ENCODE assay signal across 17 cellular contexts in the genomic region with DNA sequence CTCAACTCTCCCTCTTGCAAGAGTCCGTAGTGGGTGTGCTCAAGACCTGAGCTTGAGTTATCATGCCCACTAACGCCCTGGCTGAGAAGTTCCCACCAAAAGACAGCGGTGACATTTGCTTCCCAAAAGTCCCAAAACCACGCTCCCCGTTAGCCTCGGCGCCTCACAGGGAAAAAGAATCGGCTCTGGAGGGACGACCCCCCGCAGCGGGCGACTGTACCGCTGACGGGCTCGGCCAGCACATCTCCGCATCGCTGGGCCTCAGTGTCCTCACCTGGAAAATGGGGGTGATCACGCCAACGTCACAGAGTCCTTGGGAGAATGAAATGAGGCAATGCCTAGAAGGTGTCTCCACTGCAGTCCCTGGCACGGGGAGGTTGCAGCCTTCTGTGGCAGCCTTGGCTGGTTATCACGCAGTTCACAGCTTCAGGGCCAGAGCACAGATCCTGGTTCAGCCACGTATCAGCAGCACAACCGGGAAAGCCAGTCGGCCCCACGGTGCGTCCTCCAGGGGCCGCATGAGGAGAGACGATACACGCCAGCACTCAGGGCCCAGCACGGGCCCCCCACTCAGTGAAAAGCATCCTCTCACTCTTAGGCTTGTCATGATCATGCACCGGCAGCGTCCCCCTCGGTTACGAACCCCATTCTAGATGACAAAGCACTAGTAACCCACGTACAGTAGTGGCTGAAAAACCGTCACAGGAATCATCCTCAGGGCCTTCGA. TPM values are rescaled to one million over a fixed set of nuclear protein-coding genes. Genes with fewer than 3 reads are reported as not detected.
DNase-seq lines count a peak whose midpoint lies in the region; ATAC-seq and TF ChIP-seq lines count a peak whose summit lies in the region.
"Had no signal": no experiment of that assay in that cellular context is flagged by ENCODE, and none has a peak within 500 bp of the region (broad histone marks: within the 10 kb centered on the region; RNA-seq: fewer than 3 reads in every experiment).

No MANE protein-coding gene starts in this region.

- 96 to 97% methylated on average over 31 to 37 of the region's 37 CpGs for WGBS in endodermal cell (ENCODE audit: insufficient coverage in 1 of 2, insufficient read length in 1 of 2), 2 experiments

- no peak overlapping the region for H3K4me3 Mint-ChIP-seq in endodermal cell
- peak overlapping the region; percentile 54 for H3K4me3 Mint-ChIP-seq in neural crest cell
- no peak overlapping the region for H3K4me3 Mint-ChIP-seq in CD4-positive, alpha-beta memory T cell
- no peak overlapping the region for H3K4me3 Mint-ChIP-seq in chondrocyte (ENCODE audit: unreplicated experiment)
- H3K4me3 Mint-ChIP-seq: CD8-positive, alpha-beta T cell had no signal

- H3K36me3 Mint-ChIP-seq in endodermal cell (ENCODE audit: low read depth), result peaks cover 28% of the 10 kb centered on the region
- H3K36me3 Mint-ChIP-seq in neural crest cell (ENCODE audit: low read depth), result peaks cover 3% of the 10 kb centered on the region
- no peaks in the 10 kb centered on the region for H3K36me3 Mint-ChIP-seq in CD4-positive, alpha-beta memory T cell
- H3K36me3 Mint-ChIP-seq in chondrocyte (ENCODE audit: low read depth), result no peaks in the 10 kb centered on the region
- H3K36me3 Mint-ChIP-seq: CD8-positive, alpha-beta T cell had no signal

- TF ChIP-seq CTCF in endodermal cell (conservative IDR thresholded peaks at IDR 0.05) (no peak), neural crest cell (conservative IDR thresholded peaks at IDR 0.05) (no peak), chondrocyte (IDR thresholded peaks at IDR 0.05) (no peak), colonic mucosa (IDR thresholded peaks at IDR 0.05) (no peak)

- H3K4me1 ChIP-seq in HUES6 (ENCODE audit: control insufficient read depth, insufficient read depth, low read length), result peaks cover 27% of the 10 kb centered on the region
- peaks cover 13% of the 10 kb centered on the region for H3K4me1 ChIP-seq in endodermal cell (ENCODE audit: control insufficient read depth, insufficient read depth, low read length)
- H3K4me1 ChIP-seq in CD4-positive, alpha-beta memory T cell (ENCODE audit: insufficient read depth, low read length), result peaks cover under 1% of the 10 kb centered on the region
- H3K4me1 ChIP-seq in colonic mucosa, result no peaks in the 10 kb centered on the region

- H3K4me3 ChIP-seq in HUES6 (ENCODE audit: low read depth, low read length) (no peak overlapping the region), endodermal cell (ENCODE audit: low read length) (no peak overlapping the region), colonic mucosa (no peak overlapping the region)
- no peak overlapping the region for H3K4me3 ChIP-seq in CD4-positive, alpha-beta memory T cell (ENCODE audit: low read length in 2 of 2)
- H3K4me3 ChIP-seq: MG63 had no signal

- no peaks in the 10 kb centered on the region for H3K9me3 ChIP-seq in HUES6 (ENCODE audit: control insufficient read depth, insufficient read depth, low read depth, low read length)
- H3K9me3 ChIP-seq in endodermal cell (ENCODE audit: control insufficient read depth, low read length), result no peaks in the 10 kb centered on the region
- no peaks in the 10 kb centered on the region for H3K9me3 ChIP-seq in CD4-positive, alpha-beta memory T cell (ENCODE audit: control insufficient read depth in 1 of 2, low read length in 2 of 2)
- no peaks in the 10 kb centered on the region for H3K9me3 ChIP-seq in colonic mucosa
- H3K9me3 ChIP-seq: MG63 had no signal

- CTCF ChIA-PET in CD4-positive, alpha-beta memory T cell (lab: Charles Lee; ENCODE audit: partially characterized antibody), result no interaction called here

- no peak for ATAC-seq in HG02610 (IDR thresholded peaks at IDR 0.05; ENCODE audit: unreplicated experiment)
- ATAC-seq: CD8-positive, alpha-beta T cell had no signal

- H3K9me3 Mint-ChIP-seq in endodermal cell (no peaks in the 10 kb centered on the region), neural crest cell (no peaks in the 10 kb centered on the region), chondrocyte (ENCODE audit: low read depth) (no peaks in the 10 kb centered on the region)
- peaks cover 0 to 2% (median 0%) of the 10 kb centered on the region in 8 donors for H3K9me3 Mint-ChIP-seq in CD4-positive, alpha-beta memory T cell
- H3K9me3 Mint-ChIP-seq: CD8-positive, alpha-beta T cell had no signal

- peaks cover 11% of the 10 kb centered on the region for H3K36me3 ChIP-seq in HUES6 (ENCODE audit: control insufficient read depth, insufficient read depth, low read length)
- H3K36me3 ChIP-seq in endodermal cell (ENCODE audit: control insufficient read depth, insufficient read depth, low read length), result peaks cover 29% of the 10 kb centered on the region
- H3K36me3 ChIP-seq in CD4-positive, alpha-beta memory T cell (ENCODE audit: insufficient read depth, low read length), result no peaks in the 10 kb centered on the region
- H3K36me3 ChIP-seq in colonic mucosa, result no peaks in the 10 kb centered on the region

- DNase-seq in endodermal cell (peak; percentile 51), neural crest cell (ENCODE audit: low read depth, low spot score) (no peak), chondrocyte (ENCODE audit: low spot score) (no peak), colonic mucosa (no peak)
- no peak for DNase-seq in CD4-positive, alpha-beta memory T cell
- DNase-seq: CD8-positive, alpha-beta T cell; GDM1; H7; MG63; NCI-H1417; NCI-H1694 treated with DMSO at 0.1 percent for 48 hours; NCI-H446 treated with DMSO at 0.1 percent for 48 hours; NCI-H526 treated with DMSO at 0.1 percent for 48 hours; OCI-M1; SHP77 had no signal

- intact Hi-C loops in CD4-positive, alpha-beta memory T cell (cut with micrococcal nuclease), result no loop called here
- intact Hi-C loops in colonic mucosa (cut with DNase I), result no loop called here

- peaks cover 28% of the 10 kb centered on the region for H3K4me1 Mint-ChIP-seq in endodermal cell
- H3K4me1 Mint-ChIP-seq in neural crest cell, result peaks cover 47% of the 10 kb centered on the region
- H3K4me1 Mint-ChIP-seq in CD4-positive, alpha-beta memory T cell, result no peaks in the 10 kb centered on the region
- H3K4me1 Mint-ChIP-seq in chondrocyte (ENCODE audit: low read depth), result peaks cover 43% of the 10 kb centered on the region

- no peaks in the 10 kb centered on the region for H3K27me3 Mint-ChIP-seq in endodermal cell (ENCODE audit: insufficient read depth)
- H3K27me3 Mint-ChIP-seq in neural crest cell (ENCODE audit: low read depth), result no peaks in the 10 kb centered on the region
- H3K27me3 Mint-ChIP-seq in CD4-positive, alpha-beta memory T cell, result peaks cover 10 to 11% of the 10 kb centered on the region in 2 donors
- H3K27me3 Mint-ChIP-seq in chondrocyte (ENCODE audit: low read depth), result no peaks in the 10 kb centered on the region

- H3K27ac Mint-ChIP-seq in endodermal cell (peak overlapping the region; percentile 75), neural crest cell (ENCODE audit: unreplicated experiment) (no peak overlapping the region), chondrocyte (ENCODE audit: unreplicated experiment) (no peak overlapping the region)
- no peak overlapping the region for H3K27ac Mint-ChIP-seq in CD4-positive, alpha-beta memory T cell
- H3K27ac Mint-ChIP-seq: CD8-positive, alpha-beta T cell had no signal

- no peaks in the 10 kb centered on the region for H3K27me3 ChIP-seq in HUES6 (ENCODE audit: control insufficient read depth, insufficient read depth, low read length)
- H3K27me3 ChIP-seq in endodermal cell (ENCODE audit: control insufficient read depth, insufficient read depth, low read length, poor library complexity, severe bottlenecking), result no peaks in the 10 kb centered on the region
- H3K27me3 ChIP-seq in CD4-positive, alpha-beta memory T cell (ENCODE audit: insufficient read depth, low read length), result peaks cover 9% of the 10 kb centered on the region
- H3K27me3 ChIP-seq in colonic mucosa, result no peaks in the 10 kb centered on the region
- H3K27me3 ChIP-seq: MG63 had no signal

- H3K9ac ChIP-seq in HUES6 (ENCODE audit: low read length) (peak overlapping the region; percentile 1), endodermal cell (ENCODE audit: extremely low read depth, low read length, poor library complexity, severe bottlenecking) (no peak overlapping the region), colonic mucosa (ENCODE audit: low read depth in 2 of 2, low read length in 2 of 2) (no peak overlapping the region)

- 0 out of 2 replicates have a peak overlapping the region, but pooled peaks have one; percentile 58 for H3K27ac ChIP-seq in HUES6 (ENCODE audit: low read depth, low read length)
- no peak overlapping the region for H3K27ac ChIP-seq in endodermal cell (ENCODE audit: low read depth, low read length)
- H3K27ac ChIP-seq in CD4-positive, alpha-beta memory T cell (ENCODE audit: low read depth, low read length), result no peak overlapping the region
- H3K27ac ChIP-seq in colonic mucosa, result no peak overlapping the region

- POLR2A ChIA-PET in CD4-positive, alpha-beta memory T cell (lab: Charles Lee; ENCODE audit: partially characterized antibody), result no interaction called here

RNA-seq across cellular contexts. Expression of a gene that starts 32.9 kb away (rescaled TPM):
- total RNA-seq in endodermal cell (100 to 1,000 TPM; 124 to 201 TPM), neural crest cell (75.9 and 76.4 TPM in 2 replicates), chondrocyte (85.2 to 93.6 TPM (median 86.4 TPM) in 3 replicates), colonic mucosa (10 to 100 TPM in 1 of 2 donors, 1 to 10 TPM in 1; 2.6 to 16.3 TPM)
- polyA plus RNA-seq in endodermal cell (2013, experiment 1 of 2), result 132 TPM
- 112 TPM for polyA plus RNA-seq in endodermal cell (2013, experiment 2 of 2)
- 1 to 10 TPM in 1 of 2 experiments, under 1 TPM in 1; 0.55 to 1.5 TPM for total RNA-seq in CD4-positive, alpha-beta memory T cell
- polyA plus RNA-seq in CD4-positive, alpha-beta memory T cell, result 1 to 10 TPM; 2.3 to 2.7 TPM

RNA-seq across cellular contexts. Expression of a gene that starts 50.3 kb away (rescaled TPM):
- total RNA-seq in endodermal cell (10 to 100 TPM; 13.6 to 14.6 TPM), neural crest cell (18.7 and 19.5 TPM in 2 replicates), chondrocyte (10.0 to 13.1 TPM (median 10.3 TPM) in 3 replicates), colonic mucosa (10 to 100 TPM in 1 of 2 donors, 1 to 10 TPM in 1; 8.3 to 12.8 TPM)
- 13.7 TPM for polyA plus RNA-seq in endodermal cell (2013, experiment 1 of 2)
- polyA plus RNA-seq in endodermal cell (2013, experiment 2 of 2), result 11.9 TPM
- total RNA-seq in CD4-positive, alpha-beta memory T cell, result 10 to 100 TPM; 12.3 to 13.2 TPM
- 10 to 100 TPM; 23.0 to 26.3 TPM for polyA plus RNA-seq in CD4-positive, alpha-beta memory T cell
